Comparison of ENCODE assay signal across 19 cellular contexts in the genomic region with DNA sequence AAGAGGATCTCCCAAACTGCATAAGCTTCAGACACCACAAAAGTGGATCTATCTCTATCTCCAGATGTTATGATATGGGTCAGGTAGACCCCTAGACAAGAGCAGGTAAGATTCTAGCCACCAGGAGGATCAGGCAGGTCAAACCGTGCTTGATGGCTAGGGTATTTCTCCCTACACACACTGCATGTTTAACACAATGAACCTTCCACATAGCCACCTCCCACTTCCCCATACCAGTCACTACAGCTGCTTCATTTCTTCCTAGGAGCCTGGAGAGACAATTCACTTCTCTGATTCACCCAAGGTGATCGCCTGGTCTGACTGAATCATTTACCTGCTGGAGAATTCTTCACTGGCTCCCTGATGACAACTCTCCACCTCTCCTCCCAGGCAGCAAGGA.
"Had no signal": no experiment of that assay in that cellular context is flagged by ENCODE, and none has a peak within 500 bp of the region (broad histone marks: within the 10 kb centered on the region; RNA-seq: fewer than 3 reads in every experiment).

No MANE protein-coding gene starts in this region.

- H3K36me3 ChIP-seq: esophagus muscularis mucosa, neutrophil, right atrium auricular region, upper lobe of left lung had no signal

- H3K4me3 Mint-ChIP-seq: activated CD4-positive, alpha-beta memory T cell treated with anti-CD3 and anti-CD28 coated beads, Interleukin-2, amount 10 ng/mL, durations not matched to agents 7 days and 5 days; activated T-cell treated with anti-CD3 and anti-CD28 coated beads, Interleukin-2, amount 50 U/mL, for 4 hours; immature natural killer cell; naive thymus-derived CD4-positive, alpha-beta T cell had no signal

- H3K9me3 Mint-ChIP-seq: activated T-cell treated with anti-CD3 and anti-CD28 coated beads, Interleukin-2, amount 50 U/mL, for 4 hours had no signal

- DNase-seq: activated CD4-positive, alpha-beta memory T cell treated with anti-CD3 and anti-CD28 coated beads, Interleukin-2, amount 10 ng/mL, durations not matched to agents 7 days and 5 days; activated CD4-positive, alpha-beta T cell treated with anti-CD3 and anti-CD28 coated beads for 4 hours; activated effector memory CD4-positive, alpha-beta T cell treated with anti-CD3 and anti-CD28 coated beads, Interleukin-2, amount 50 U/mL, for 16 hours; activated T-cell treated with anti-CD3 and anti-CD28 coated beads, Interleukin-2, amount 50 U/mL, for 4 hours; dorsolateral prefrontal cortex; immature natural killer cell; naive thymus-derived CD4-positive, alpha-beta T cell; stimulated activated CD4-positive, alpha-beta T cell treated with anti-CD3 and anti-CD28 coated beads, Interleukin-15, amount 100 ng/mL, for 24 hours; stimulated activated CD4-positive, alpha-beta T cell treated with anti-CD3 and anti-CD28 coated beads, Interleukin-4, amount 100 ng/mL, for 4 hours; stimulated activated CD8-positive, alpha-beta memory T cell treated with anti-CD3 and anti-CD28 coated beads, Interleukin-4, amount 100 ng/mL, for 48 hours; stimulated activated naive CD4-positive, alpha-beta T cell treated with Interleukin-2 at 50 U/mL for 16 hours; substantia nigra; T-helper 2 cell; upper lobe of left lung had no signal

- H3K4me3 ChIP-seq: dorsolateral prefrontal cortex, esophagus muscularis mucosa, right atrium auricular region, skin epidermis, upper lobe of left lung had no signal

- H3K9me3 ChIP-seq: neutrophil, upper lobe of left lung had no signal

- H3K27ac ChIP-seq: dorsolateral prefrontal cortex, esophagus muscularis mucosa, neutrophil, right atrium auricular region, skin epidermis, upper lobe of left lung had no signal

- H3K36me3 Mint-ChIP-seq: activated naive CD4-positive, alpha-beta T cell treated with anti-CD3 and anti-CD28 coated beads, Interleukin-2, amount 50 U/mL, for 72 hours; immature natural killer cell had no signal

- H3K4me1 Mint-ChIP-seq: activated CD4-positive, alpha-beta memory T cell treated with anti-CD3 and anti-CD28 coated beads, Interleukin-2, amount 10 ng/mL, durations not matched to agents 7 days and 5 days; immature natural killer cell; naive thymus-derived CD4-positive, alpha-beta T cell had no signal

- ATAC-seq: activated naive CD4-positive, alpha-beta T cell treated with anti-CD3 and anti-CD28 coated beads, Interleukin-2, amount 50 U/mL, for 72 hours; activated T-cell treated with anti-CD3 and anti-CD28 coated beads, Interleukin-2, amount 50 U/mL, for 4 hours; naive thymus-derived CD4-positive, alpha-beta T cell had no signal

- H3K27ac Mint-ChIP-seq: activated CD4-positive, alpha-beta memory T cell treated with anti-CD3 and anti-CD28 coated beads, Interleukin-2, amount 10 ng/mL, durations not matched to agents 7 days and 5 days; immature natural killer cell; naive thymus-derived CD4-positive, alpha-beta T cell had no signal

- H3K27me3 ChIP-seq: dorsolateral prefrontal cortex, esophagus muscularis mucosa, neutrophil, right atrium auricular region, upper lobe of left lung had no signal

- H3K27me3 Mint-ChIP-seq: activated CD4-positive, alpha-beta memory T cell treated with anti-CD3 and anti-CD28 coated beads, Interleukin-2, amount 10 ng/mL, durations not matched to agents 7 days and 5 days had no signal

- H3K4me1 ChIP-seq: esophagus muscularis mucosa, right atrium auricular region, upper lobe of left lung had no signal
